Comparison of ENCODE assay signal across 19 cellular contexts in the genomic region with DNA sequence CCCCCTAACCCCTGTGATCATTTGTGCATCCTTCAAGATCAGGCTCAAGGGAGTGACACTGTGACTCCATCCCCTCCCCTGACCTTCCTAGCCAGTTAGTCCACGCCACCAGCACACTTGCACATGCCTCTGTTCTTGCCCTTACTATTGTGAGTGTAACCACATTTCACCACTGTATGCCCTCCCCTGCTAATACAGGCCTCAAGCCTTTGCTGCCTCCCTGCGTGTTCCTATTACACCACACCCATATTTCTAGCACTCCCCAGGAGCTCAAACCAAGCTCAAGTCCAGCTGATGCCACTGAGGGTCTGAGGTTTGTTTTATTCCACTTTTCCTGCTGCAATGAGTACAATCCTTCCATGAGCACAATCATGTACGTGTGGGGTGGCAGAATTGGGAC.
DNase-seq lines count a peak whose midpoint lies in the region; ATAC-seq, FAIRE-seq and TF ChIP-seq lines count a peak whose summit lies in the region.
"Had no signal": no experiment of that assay in that cellular context is flagged by ENCODE, and none has a peak within 500 bp of the region (broad histone marks: within the 10 kb centered on the region; RNA-seq: fewer than 3 reads in every experiment).

No MANE protein-coding gene starts in this region.

- ATAC-seq in activated naive CD4-positive, alpha-beta T cell treated with anti-CD3 and anti-CD28 coated beads, Interleukin-2, amount 50 U/mL, for 72 hours, result no peak
- ATAC-seq in K562, result peak; percentile 73
- no peak for ATAC-seq in HG03521 (IDR thresholded peaks at IDR 0.05; ENCODE audit: unreplicated experiment)
- ATAC-seq: GM12878 had no signal

- TF ChIP-seq CTCF in K562 (IDR thresholded peaks at IDR 0.05 in 2 of 3, conservative IDR thresholded peaks at IDR 0.05 in 1 of 3; ENCODE audit: insufficient read depth in 2 of 3, low read depth in 1 of 3, low read length in 3 of 3), result peak in 2 of 3 experiments; percentile 8 to 32; a peak in 3 of 6 replicates

- peak overlapping the region; percentile 14 to 27 for H3K27ac Mint-ChIP-seq in activated naive CD4-positive, alpha-beta T cell treated with anti-CD3 and anti-CD28 coated beads, Interleukin-2, amount 50 U/mL, for 72 hours
- no peak overlapping the region for H3K27ac Mint-ChIP-seq in activated naive CD4-positive, alpha-beta T cell treated with anti-CD3 and anti-CD28 coated beads for 36 hours

- no peak for FAIRE-seq in K562 (lab: Jason Lieb, UNC)
- FAIRE-seq: A204.1, D721Med, GM12878 had no signal

- no peaks in the 10 kb centered on the region for H3K36me3 Mint-ChIP-seq in activated naive CD4-positive, alpha-beta T cell treated with anti-CD3 and anti-CD28 coated beads, Interleukin-2, amount 50 U/mL, for 72 hours
- no peaks in the 10 kb centered on the region for H3K36me3 Mint-ChIP-seq in activated naive CD4-positive, alpha-beta T cell treated with anti-CD3 and anti-CD28 coated beads for 36 hours (ENCODE audit: low read depth)
- H3K36me3 Mint-ChIP-seq: CD8-positive, alpha-beta memory T cell had no signal

- in situ Hi-C loops in K562 (cut with MboI), result no loop called here

- no peaks in the 10 kb centered on the region for H3K27me3 Mint-ChIP-seq in activated naive CD4-positive, alpha-beta T cell treated with anti-CD3 and anti-CD28 coated beads for 36 hours (ENCODE audit: low read depth)

- no peaks in the 10 kb centered on the region for H3K9me3 ChIP-seq in K562 (replicated peaks; ENCODE audit: control insufficient read depth, insufficient read depth, low read depth, low read length)
- H3K9me3 ChIP-seq: BLaER1 treated with 17β-estradiol and CSF1 and Interleukin-3, amounts not matched to agents 10 nM and 100 nM had no signal

- TF ChIP-seq RAD21 in K562 (CRISPR knock-in tag; conservative IDR thresholded peaks at IDR 0.05 in 1 of 2, IDR thresholded peaks at IDR 0.05 in 1 of 2), result peak; percentile 36 to 53; a peak in 3 of 4 replicates

- no peak overlapping the region for H3K4me3 Mint-ChIP-seq in activated naive CD4-positive, alpha-beta T cell treated with anti-CD3 and anti-CD28 coated beads for 36 hours
- H3K4me3 Mint-ChIP-seq: CD8-positive, alpha-beta memory T cell; H9 had no signal

- 21% methylated on average over 3 of the region's 3 CpGs for WGBS in K562 (ENCODE audit: insufficient coverage, low coverage, missing lambda C conversion rate)

- H3K4me2 ChIP-seq in K562 (ENCODE audit: insufficient read depth, low read length), result no peak overlapping the region

- no peak overlapping the region for H3K4me3 ChIP-seq in K562
- H3K4me3 ChIP-seq: BLaER1 treated with 17β-estradiol and CSF1 and Interleukin-3, amounts not matched to agents 10 nM and 100 nM; GM12878 had no signal

- H3K4me1 ChIP-seq in K562 (replicated peaks in 1 of 2; ENCODE audit: control insufficient read depth in 2 of 2, insufficient read depth in 2 of 2, low read length in 2 of 2), result peaks cover 0 to 4% of the 10 kb centered on the region in 2 experiments; a peak in 1 of 5 replicates

- no peak overlapping the region for H2AFZ ChIP-seq in K562 (ENCODE audit: low read depth, low read length)

- H3K9ac ChIP-seq in K562 (ENCODE audit: insufficient read depth in 1 of 2, low read depth in 2 of 2, low read length in 2 of 2), result no peak overlapping the region
- H3K9ac ChIP-seq: BLaER1 treated with 17β-estradiol and CSF1 and Interleukin-3, amounts not matched to agents 10 nM and 100 nM had no signal

- no peak for TF ChIP-seq EP300 in K562 (IDR thresholded peaks at IDR 0.05; ENCODE audit: low read length)

- H3K27ac ChIP-seq in K562 (ENCODE audit: extremely low read depth, low read depth, low read length), result no peak overlapping the region

- H3K9me1 ChIP-seq in K562 (ENCODE audit: control insufficient read depth, insufficient read depth, low read length), result no peaks in the 10 kb centered on the region

- intact Hi-C loops in activated naive CD4-positive, alpha-beta T cell treated with anti-CD3 and anti-CD28 coated beads for 36 hours (cut with micrococcal nuclease), result no loop called here
- intact Hi-C loops in K562 (cut with micrococcal nuclease), result no loop called here

- no peaks in the 10 kb centered on the region for H3K4me1 Mint-ChIP-seq in activated naive CD4-positive, alpha-beta T cell treated with anti-CD3 and anti-CD28 coated beads for 36 hours (ENCODE audit: low read depth)
- H3K4me1 Mint-ChIP-seq: CD8-positive, alpha-beta memory T cell had no signal

- no peaks in the 10 kb centered on the region for H3K79me2 ChIP-seq in K562 (ENCODE audit: control insufficient read depth, insufficient read depth, low read length)

- no TSS peak for BruUV-seq in K562 (replicated peaks; lab: Mats Ljungman, UMichigan)

- no peak for TF ChIP-seq POLR2A in K562 (conservative IDR thresholded peaks at IDR 0.05)

- CTCF ChIA-PET in activated naive CD4-positive, alpha-beta T cell treated with anti-CD3 and anti-CD28 coated beads for 36 hours (lab: Charles Lee), result no interaction called here
- CTCF ChIA-PET in K562 (lab: Yijun Ruan, JAX; ENCODE audit: low intra/inter-chr PET ratio), result no interaction called here

- POLR2A ChIA-PET in K562 (lab: Yijun Ruan, JAX), result interaction anchor here (0.6 kb wide), 1 partner anchor 65 kb away, joined by 3 read pairs; no protein-coding TSS in a partner anchor

- H4K20me1 ChIP-seq in K562 (replicated peaks; ENCODE audit: control insufficient read depth, insufficient read depth, low read length), result no peaks in the 10 kb centered on the region
- H4K20me1 ChIP-seq: BLaER1 treated with 17β-estradiol and CSF1 and Interleukin-3, amounts not matched to agents 10 nM and 100 nM had no signal

- H3K36me3 ChIP-seq in K562 (ENCODE audit: control insufficient read depth, insufficient read depth, low read length), result no peaks in the 10 kb centered on the region
- H3K36me3 ChIP-seq: BLaER1 treated with 17β-estradiol and CSF1 and Interleukin-3, amounts not matched to agents 10 nM and 100 nM had no signal

- H3K9me3 Mint-ChIP-seq in activated naive CD4-positive, alpha-beta T cell treated with anti-CD3 and anti-CD28 coated beads, Interleukin-2, amount 50 U/mL, for 72 hours, result no peaks in the 10 kb centered on the region
- no peaks in the 10 kb centered on the region for H3K9me3 Mint-ChIP-seq in activated naive CD4-positive, alpha-beta T cell treated with anti-CD3 and anti-CD28 coated beads for 36 hours
- H3K9me3 Mint-ChIP-seq: CD8-positive, alpha-beta memory T cell; H9 had no signal

- no peaks in the 10 kb centered on the region for H3K27me3 ChIP-seq in K562 (ENCODE audit: control insufficient read depth in 2 of 2, insufficient read depth in 2 of 2, low read length in 2 of 2)
- H3K27me3 ChIP-seq: BLaER1 treated with 17β-estradiol and CSF1 and Interleukin-3, amounts not matched to agents 10 nM and 100 nM had no signal

- no peak for DNase-seq in activated naive CD4-positive, alpha-beta T cell treated with anti-CD3 and anti-CD28 coated beads, Interleukin-2, amount 50 U/mL, for 72 hours (ENCODE audit: low spot score in 2 of 2)
- no peak for DNase-seq in activated naive CD4-positive, alpha-beta T cell treated with anti-CD3 and anti-CD28 coated beads for 36 hours
- no peak for DNase-seq in K562 (ENCODE audit: extremely low read depth in 1 of 4, low spot score in 3 of 4)
- peak; percentile 49 for DNase-seq in myocyte (ENCODE audit: low read depth)
- DNase-seq in NCI-H2171 treated with DMSO at 0.1 percent for 48 hours (lab: John Stamatoyannopoulos, UW), result no peak
- DNase-seq in SK-N-DZ (ENCODE audit: low spot score), result no peak
- DNase-seq: CD8-positive, alpha-beta memory T cell; DND-41; GDM1; H9; NCI-H1417 treated with DMSO at 0.1 percent for 48 hours; NCI-H2029 treated with DMSO at 0.1 percent for 48 hours; NCI-H510A; SHP77 had no signal

TF ChIP-seq in K562, 482 proteins besides CTCF, POLR2A, EP300 and RAD21 (continues in another document):
- TF ChIP-seq ZBED1 (IDR thresholded peaks at IDR 0.05) (no peak), CHD4 (IDR thresholded peaks at IDR 0.05; ENCODE audit: insufficient read depth, insufficient replicate concordance, low read depth, low read length, poor library complexity, severe bottlenecking) (no peak), SAFB2 (IDR thresholded peaks at IDR 0.05; ENCODE audit: borderline replicate concordance, low read depth, low read length, severe bottlenecking) (no peak), C11orf30 (IDR thresholded peaks at IDR 0.05; ENCODE audit: low read depth) (no peak), JUND (IDR thresholded peaks at IDR 0.05; ENCODE audit: borderline replicate concordance, low read depth, low read length) (no peak), JUND (tag; IDR thresholded peaks at IDR 0.05; ENCODE audit: borderline replicate concordance, low read depth, low read length) (no peak), ELF2 (CRISPR knock-in tag; IDR thresholded peaks at IDR 0.05) (no peak), YBX1 (IDR thresholded peaks at IDR 0.05) (no peak), CEBPB (tag; IDR thresholded peaks at IDR 0.05) (no peak), RBM39 (optimal IDR thresholded peaks at IDR 0.05; ENCODE audit: low read depth, low read length) (no peak), KDM4B (IDR thresholded peaks at IDR 0.05; ENCODE audit: borderline replicate concordance in 2 of 2, low read depth in 1 of 2) (no peak)
- TF ChIP-seq, protein P1, sequence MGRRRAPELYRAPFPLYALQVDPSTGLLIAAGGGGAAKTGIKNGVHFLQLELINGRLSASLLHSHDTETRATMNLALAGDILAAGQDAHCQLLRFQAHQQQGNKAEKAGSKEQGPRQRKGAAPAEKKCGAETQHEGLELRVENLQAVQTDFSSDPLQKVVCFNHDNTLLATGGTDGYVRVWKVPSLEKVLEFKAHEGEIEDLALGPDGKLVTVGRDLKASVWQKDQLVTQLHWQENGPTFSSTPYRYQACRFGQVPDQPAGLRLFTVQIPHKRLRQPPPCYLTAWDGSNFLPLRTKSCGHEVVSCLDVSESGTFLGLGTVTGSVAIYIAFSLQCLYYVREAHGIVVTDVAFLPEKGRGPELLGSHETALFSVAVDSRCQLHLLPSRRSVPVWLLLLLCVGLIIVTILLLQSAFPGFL (CRISPR knock-in tag; IDR thresholded peaks at IDR 0.05), result no peak
- TF ChIP-seq, protein P2, sequence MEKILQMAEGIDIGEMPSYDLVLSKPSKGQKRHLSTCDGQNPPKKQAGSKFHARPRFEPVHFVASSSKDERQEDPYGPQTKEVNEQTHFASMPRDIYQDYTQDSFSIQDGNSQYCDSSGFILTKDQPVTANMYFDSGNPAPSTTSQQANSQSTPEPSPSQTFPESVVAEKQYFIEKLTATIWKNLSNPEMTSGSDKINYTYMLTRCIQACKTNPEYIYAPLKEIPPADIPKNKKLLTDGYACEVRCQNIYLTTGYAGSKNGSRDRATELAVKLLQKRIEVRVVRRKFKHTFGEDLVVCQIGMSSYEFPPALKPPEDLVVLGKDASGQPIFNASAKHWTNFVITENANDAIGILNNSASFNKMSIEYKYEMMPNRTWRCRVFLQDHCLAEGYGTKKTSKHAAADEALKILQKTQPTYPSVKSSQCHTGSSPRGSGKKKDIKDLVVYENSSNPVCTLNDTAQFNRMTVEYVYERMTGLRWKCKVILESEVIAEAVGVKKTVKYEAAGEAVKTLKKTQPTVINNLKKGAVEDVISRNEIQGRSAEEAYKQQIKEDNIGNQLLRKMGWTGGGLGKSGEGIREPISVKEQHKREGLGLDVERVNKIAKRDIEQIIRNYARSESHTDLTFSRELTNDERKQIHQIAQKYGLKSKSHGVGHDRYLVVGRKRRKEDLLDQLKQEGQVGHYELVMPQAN (IDR thresholded peaks at IDR 0.05; ENCODE audit: borderline replicate concordance), result no peak
